In genomic region chr18:3450358-3451107, GRCh38 we compare ENCODE assay signal across 8 cellular contexts. TPM values are rescaled to one million over a fixed set of nuclear protein-coding genes. Genes with fewer than 3 reads are reported as not detected.
DNase-seq lines count a peak whose midpoint lies in the region; ATAC-seq and TF ChIP-seq lines count a peak whose summit lies in the region.

No MANE protein-coding gene starts in this region.

- peak overlapping the region; percentile 96 to 100 (median 98) for H3K27ac Mint-ChIP-seq in CD8-positive, alpha-beta memory T cell

- H3K27me3 Mint-ChIP-seq in CD8-positive, alpha-beta memory T cell: peaks cover 0 to 19% of the 10 kb centered on the region in 2 donors

- peaks cover 23% of the 10 kb centered on the region for H3K4me1 ChIP-seq in CD8-positive, alpha-beta memory T cell (ENCODE audit: insufficient read depth, low read length)

- no peak for ATAC-seq in HG02840 (IDR thresholded peaks at IDR 0.05; ENCODE audit: low FRiP score, unreplicated experiment)
- ATAC-seq in HG03432 (IDR thresholded peaks at IDR 0.05; ENCODE audit: unreplicated experiment): no peak

- H3K4me3 ChIP-seq in CD8-positive, alpha-beta memory T cell (ENCODE audit: low read length): peak overlapping the region; percentile 81
- peak overlapping the region; percentile 41 to 87 (median 70) for H3K4me3 ChIP-seq in dorsolateral prefrontal cortex

- POLR2A ChIA-PET in CD8-positive, alpha-beta memory T cell (lab: Charles Lee): interaction anchor here (0.7 to 3.7 kb wide), 6 partner anchors 8 to 189 kb away, joined by 3 to 53 read pairs (median 7); no protein-coding TSS in a partner anchor

- H3K4me1 Mint-ChIP-seq in CD8-positive, alpha-beta memory T cell: peaks cover 39 to 56% (median 51%) of the 10 kb centered on the region in 3 donors

- peak overlapping the region; percentile 85 to 99 (median 97) for H3K4me3 Mint-ChIP-seq in CD8-positive, alpha-beta memory T cell

- DNase-seq in CD8-positive, alpha-beta memory T cell: peak; percentile 65 to 92 (median 82)
- peak; percentile 65 for DNase-seq in M059J (ENCODE audit: low read depth)
- peak; percentile 56 to 69 for DNase-seq in activated CD4-positive, alpha-beta T cell treated with anti-CD3 and anti-CD28 coated beads, Interleukin-2, amount 50 U/mL, for 48 hours
- DNase-seq in dorsolateral prefrontal cortex: peak in 7 of 10 donors; percentile 31 to 68 (median 42)
- DNase-seq in medulla oblongata (ENCODE audit: extremely low spot score): peak; percentile 82
- DNase-seq in stimulated activated CD8-positive, alpha-beta memory T cell treated with anti-CD3 and anti-CD28 coated beads, Interleukin-12 subunit alpha, Interleukin-12 subunit beta, amount 100 ng/mL, for 24 hours (ENCODE audit: extremely low read depth): peak; percentile 11

- no peaks in the 10 kb centered on the region for H3K27me3 ChIP-seq in CD8-positive, alpha-beta memory T cell (ENCODE audit: insufficient read depth, low read length, poor library complexity, severe bottlenecking)
- H3K27me3 ChIP-seq in dorsolateral prefrontal cortex: peaks cover 0 to 65% (median 6%) of the 10 kb centered on the region in 45 donors

- intact Hi-C loops in dorsolateral prefrontal cortex (cut with DNase I): loop anchor here (2.0 to 5.0 kb wide), 4 partner anchors 54 to 168 kb away; no protein-coding TSS in a partner anchor

- no peaks in the 10 kb centered on the region for H3K9me3 ChIP-seq in CD8-positive, alpha-beta memory T cell (ENCODE audit: low read length)

- H3K9me3 Mint-ChIP-seq in CD8-positive, alpha-beta memory T cell: no peaks in the 10 kb centered on the region

- peaks cover 0 to 47% (median 0%) of the 10 kb centered on the region in 3 donors for H3K36me3 Mint-ChIP-seq in CD8-positive, alpha-beta memory T cell

- TF ChIP-seq CTCF in dorsolateral prefrontal cortex (IDR thresholded peaks at IDR 0.05 in 54 of 56, conservative IDR thresholded peaks at IDR 0.05 in 2 of 56; ENCODE audit: low read depth in 1 of 56, partially characterized antibody in 56 of 56): no peak

- H3K36me3 ChIP-seq in CD8-positive, alpha-beta memory T cell (ENCODE audit: insufficient read depth, low read length): no peaks in the 10 kb centered on the region

- H3K27ac ChIP-seq in CD8-positive, alpha-beta memory T cell (ENCODE audit: low read depth, low read length): peak overlapping the region; percentile 94
- H3K27ac ChIP-seq in dorsolateral prefrontal cortex: peak overlapping the region; percentile 83 to 99 (median 96)

- CTCF ChIA-PET in CD8-positive, alpha-beta memory T cell (lab: Charles Lee): interaction anchor here (0.8 to 10.0 kb wide), 3 partner anchors 23 to 144 kb away, joined by 3 to 100 read pairs (median 3); no protein-coding TSS in a partner anchor

RNA-seq across cellular contexts. Expression of gene TGIF1, which starts 0.6 kb away (rescaled TPM):
- 10 to 100 TPM; 36.9 to 38.3 TPM for total RNA-seq in CD8-positive, alpha-beta memory T cell
- 77.0 TPM for polyA plus RNA-seq in CD8-positive, alpha-beta memory T cell
- total RNA-seq in M059J (2014; rRNA removed; shearing (Covaris generic)): 113 and 126 TPM in 2 replicates
- 10 to 100 TPM in 81 of 120 experiments, 1 to 10 TPM in 39; 5.1 to 30.2 (median 12.3) TPM for total RNA-seq in dorsolateral prefrontal cortex

Comparison
In these comparisons a context has a peak if more than half of its experiments do, and no peak if none do; other contexts are left out.
1. DNase-seq: peak in every context shown above with its lines; median percentile 82 in CD8-positive, alpha-beta memory T cell; 82 in medulla oblongata; 65 in M059J; 62 in activated CD4-positive, alpha-beta T cell treated with anti-CD3 and anti-CD28 coated beads, Interleukin-2, amount 50 U/mL, for 48 hours; 42 in dorsolateral prefrontal cortex; 11 in stimulated activated CD8-positive, alpha-beta memory T cell treated with anti-CD3 and anti-CD28 coated beads, Interleukin-12 subunit alpha, Interleukin-12 subunit beta, amount 100 ng/mL, for 24 hours.